ENCODE assay signal across 10 cellular contexts in the genomic region with DNA sequence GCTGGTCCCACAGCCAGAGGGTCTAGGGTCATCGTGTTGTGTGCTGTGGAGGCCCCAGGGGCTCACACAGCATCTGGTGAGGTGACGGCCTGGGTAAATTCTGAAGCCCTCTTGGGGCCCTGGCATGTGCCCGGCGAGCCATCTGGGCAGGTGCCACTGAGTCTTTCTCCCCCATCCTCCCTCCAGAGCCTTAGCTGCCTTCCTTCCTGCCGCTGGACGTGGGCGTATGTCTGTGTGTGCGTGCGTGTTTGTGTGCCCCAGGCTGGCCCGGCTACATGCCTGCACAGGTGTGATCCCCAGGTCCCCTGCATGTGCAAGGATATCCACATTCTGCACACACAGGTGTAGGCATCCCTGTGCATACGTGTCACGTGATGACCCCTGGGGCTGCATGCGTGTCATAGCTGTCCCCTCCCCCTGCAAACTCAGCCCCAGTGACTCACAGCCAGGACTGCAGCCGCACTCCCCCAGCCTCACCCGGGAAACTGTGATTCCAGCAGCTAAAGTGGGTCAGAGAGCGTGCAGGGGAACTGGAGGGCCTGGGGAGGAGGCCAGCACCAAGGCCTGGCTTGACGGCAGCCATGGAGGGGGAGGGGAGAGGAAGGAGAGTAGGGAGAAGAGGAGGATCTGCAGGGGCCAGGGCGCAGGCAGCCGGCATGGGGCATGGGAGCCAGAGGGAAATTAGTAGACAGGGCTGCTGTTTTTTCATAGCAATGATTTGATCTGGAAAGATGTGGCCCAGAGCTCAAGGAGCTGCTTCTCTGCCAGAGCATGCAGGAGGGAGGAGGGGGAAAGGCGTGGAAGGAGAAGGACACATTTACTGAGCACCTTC. TPM values are rescaled to one million over a fixed set of nuclear protein-coding genes. Genes with fewer than 3 reads are reported as not detected.
DNase-seq lines count a peak whose midpoint lies in the region.
"Had no signal": no experiment of that assay in that cellular context is flagged by ENCODE, and none has a peak within 500 bp of the region (broad histone marks: within the 10 kb centered on the region; RNA-seq: fewer than 3 reads in every experiment).

No MANE protein-coding gene starts in this region.

- no peak overlapping the region for H2BK15ac ChIP-seq in mesendoderm (replicated peaks; ENCODE audit: low read depth)

- DNase-seq in NCI-H2227 (lab: John Stamatoyannopoulos, UW; ENCODE audit: unreplicated experiment), result peak; percentile 26
- DNase-seq in NCI-H2227 treated with DMSO at 0.1 percent for 48 hours (lab: John Stamatoyannopoulos, UW), result no peak
- DNase-seq in KBM-7, result peak; percentile 8
- DNase-seq in astrocyte of the hippocampus (ENCODE audit: low read depth, low spot score), result peak; percentile 42
- DNase-seq in mesendoderm, result no peak
- DNase-seq in SIG-M5 treated with dmso at 0.1 percent for 504 hours (lab: John Stamatoyannopoulos, UW; ENCODE audit: unreplicated experiment), result no peak
- no peak for DNase-seq in stimulated activated CD4-positive, alpha-beta T cell treated with anti-CD3 and anti-CD28 coated beads, Interleukin-2, amount 100 ng/mL, for 48 hours
- DNase-seq in activated CD4-positive, alpha-beta T cell treated with anti-CD3 and anti-CD28 coated beads, Interleukin-2, amount 50 U/mL, for 1 hour, result no peak
- DNase-seq: T-helper 9 cell, uterus had no signal

- H3K18ac ChIP-seq in mesendoderm (ENCODE audit: low read length), result no peak overlapping the region

- no peak overlapping the region for H4K5ac ChIP-seq in mesendoderm (ENCODE audit: low read length)

- no peaks in the 10 kb centered on the region for H3K79me2 ChIP-seq in mesendoderm (ENCODE audit: control insufficient read depth, insufficient read depth, low read length)

- H3K23ac ChIP-seq in mesendoderm (ENCODE audit: low read length), result peak overlapping the region; percentile 90

- no peaks in the 10 kb centered on the region for H3K27me3 ChIP-seq in mesendoderm (ENCODE audit: insufficient read depth, low read length, poor library complexity)
- H3K27me3 ChIP-seq: uterus had no signal

- H2AK5ac ChIP-seq in mesendoderm (ENCODE audit: low read length), result no peak overlapping the region

- no peak overlapping the region for H3K4me2 ChIP-seq in mesendoderm (ENCODE audit: low read length)

- WGBS in mesendoderm (ENCODE audit: extremely low coverage, insufficient coverage, low lambda C conversion rate), result no CpG with 5 or more reads among the region's 20 CpGs

- no peak overlapping the region for H2BK5ac ChIP-seq in mesendoderm (ENCODE audit: low read length)

- H3K4me1 ChIP-seq in mesendoderm (ENCODE audit: control insufficient read depth, low read depth, low read length), result peaks cover 16% of the 10 kb centered on the region
- H3K4me1 ChIP-seq: uterus had no signal

- H3K4me3 ChIP-seq in mesendoderm (ENCODE audit: low read length), result no peak overlapping the region
- H3K4me3 ChIP-seq: uterus had no signal

- H2BK120ac ChIP-seq in mesendoderm (ENCODE audit: low read depth, low read length), result no peak overlapping the region

- peak overlapping the region; percentile 32 for H3K9ac ChIP-seq in mesendoderm (ENCODE audit: low read length)

- peak overlapping the region; percentile 6 for H3K56ac ChIP-seq in mesendoderm (ENCODE audit: low read length)

- H3K36me3 ChIP-seq in mesendoderm (ENCODE audit: control insufficient read depth, insufficient read depth, low read length), result no peaks in the 10 kb centered on the region
- H3K36me3 ChIP-seq: uterus had no signal

- in situ Hi-C loops in KBM-7 (cut with MboI; ENCODE audit: low pct_unique_long_range_greater_than_20kb, low sequenced_read_pairs), result no loop called here

- H3K27ac ChIP-seq in mesendoderm (ENCODE audit: low read depth, low read length), result no peak overlapping the region
- H3K27ac ChIP-seq: uterus had no signal

- no peak overlapping the region for H4K8ac ChIP-seq in mesendoderm (ENCODE audit: low read depth, low read length)

- H3K4ac ChIP-seq in mesendoderm (ENCODE audit: low read depth, low read length), result no peak overlapping the region

- H3K79me1 ChIP-seq in mesendoderm (ENCODE audit: low read length), result no peaks in the 10 kb centered on the region

RNA-seq across cellular contexts. Expression of a gene that starts 46.4 kb away (rescaled TPM):
- polyA plus RNA-seq in mesendoderm (2013, experiment 1 of 2), result 0.86 TPM
- polyA plus RNA-seq in mesendoderm (2013, experiment 2 of 2), result 0.85 TPM

Comparison
In these comparisons a context has a peak if more than half of its experiments do, and no peak if none do; other contexts are left out.
1. DNase-seq: peak in NCI-H2227 (single experiment), KBM-7 (single experiment) and astrocyte of the hippocampus (single experiment); none in NCI-H2227 treated with DMSO at 0.1 percent for 48 hours (single experiment), mesendoderm (single experiment), SIG-M5 treated with dmso at 0.1 percent for 504 hours (single experiment), stimulated activated CD4-positive, alpha-beta T cell treated with anti-CD3 and anti-CD28 coated beads, Interleukin-2, amount 100 ng/mL, for 48 hours (0 of 2) and activated CD4-positive, alpha-beta T cell treated with anti-CD3 and anti-CD28 coated beads, Interleukin-2, amount 50 U/mL, for 1 hour (single experiment).